In genomic region chr7:149005427-149006344, GRCh38 we compare ENCODE assay signal across 8 cellular contexts. TPM values are rescaled to one million over a fixed set of nuclear protein-coding genes. Genes with fewer than 3 reads are reported as not detected.
DNase-seq lines count a peak whose midpoint lies in the region; ATAC-seq and TF ChIP-seq lines count a peak whose summit lies in the region.

No MANE protein-coding gene starts in this region.

- intact Hi-C loops in activated CD4-positive, alpha-beta T cell treated with anti-CD3 and anti-CD28 coated beads for 36 hours (cut with DNase I, micrococcal nuclease): loop anchor here (1.0 to 5.0 kb wide), 3 partner anchors 60 to 492 kb away; partner anchors contain the start of genes ZNF786 (in 2 of the 2) and ZNF746 (in 1 of the 2)
- intact Hi-C loops in right lobe of liver (cut with DNase I): loop anchor here in 1 of 2 donors (10.0 kb wide), 1 partner anchor 89 kb away; the partner anchor contains the start of gene ZNF786

- H3K36me3 ChIP-seq in right lobe of liver: peaks cover 0 to 90% (median 49%) of the 10 kb centered on the region in 4 donors

- no peak overlapping the region for H3K27ac ChIP-seq in right lobe of liver

- POLR2A ChIA-PET in activated CD4-positive, alpha-beta T cell treated with anti-CD3 and anti-CD28 coated beads for 36 hours (lab: Charles Lee): interaction anchor here (0.6 kb wide), 1 partner anchor 60 kb away, joined by 3 read pairs; no protein-coding TSS in a partner anchor

- H3K4me3 ChIP-seq in right lobe of liver: no peak overlapping the region

- TF ChIP-seq CTCF in right lobe of liver (IDR thresholded peaks at IDR 0.05): peak; percentile 66 to 77 (median 72)

- peaks cover 2% of the 10 kb centered on the region for H3K4me1 Mint-ChIP-seq in activated CD4-positive, alpha-beta T cell treated with anti-CD3 and anti-CD28 coated beads for 36 hours

- no peaks in the 10 kb centered on the region for H3K27me3 Mint-ChIP-seq in activated CD4-positive, alpha-beta T cell treated with anti-CD3 and anti-CD28 coated beads for 36 hours

- no peak overlapping the region for H3K4me3 Mint-ChIP-seq in activated CD4-positive, alpha-beta T cell treated with anti-CD3 and anti-CD28 coated beads for 36 hours

- TF ChIP-seq POLR2A in right lobe of liver (IDR thresholded peaks at IDR 0.05): no peak

- 43% methylated on average over 3 of the region's 20 CpGs for WGBS in right lobe of liver (ENCODE audit: insufficient coverage, low coverage, low lambda C conversion rate, missing lambda C conversion rate)

- H3K4me1 ChIP-seq in right lobe of liver: no peaks in the 10 kb centered on the region

- peak; percentile 90 for ATAC-seq in activated CD4-positive, alpha-beta T cell treated with anti-CD3 and anti-CD28 coated beads for 36 hours
- ATAC-seq in right lobe of liver: peak; percentile 68 to 85 (median 76)

- no peaks in the 10 kb centered on the region for H3K27me3 ChIP-seq in right lobe of liver

- H3K27ac Mint-ChIP-seq in activated CD4-positive, alpha-beta T cell treated with anti-CD3 and anti-CD28 coated beads for 36 hours: peak overlapping the region; percentile 8

- DNase-seq in EH (ENCODE audit: low read depth) (peak; percentile 64), H4 (ENCODE audit: low spot score) (peak; percentile 34), NCI-H1092 treated with DMSO at 0.1 percent for 48 hours (lab: John Stamatoyannopoulos, UW) (peak; percentile 44), cerebellar cortex (ENCODE audit: low spot score) (peak; percentile 81), right lobe of liver (peak; percentile 76 to 83 (median 82)), DMS79 treated with DMSO at 0.1 percent for 48 hours (lab: John Stamatoyannopoulos, UW) (no peak)
- peak; percentile 90 for DNase-seq in activated CD4-positive, alpha-beta T cell treated with anti-CD3 and anti-CD28 coated beads for 36 hours
- DNase-seq in stimulated activated CD4-positive, alpha-beta T cell treated with anti-CD3 and anti-CD28 coated beads, TNF-alpha, amount 100 ng/mL, for 48 hours (ENCODE audit: low read depth in 3 of 3): peak; percentile 47 to 75 (median 72)

- peaks cover 49% of the 10 kb centered on the region for H3K36me3 Mint-ChIP-seq in activated CD4-positive, alpha-beta T cell treated with anti-CD3 and anti-CD28 coated beads for 36 hours (ENCODE audit: low read depth)

- CTCF ChIA-PET in activated CD4-positive, alpha-beta T cell treated with anti-CD3 and anti-CD28 coated beads for 36 hours (lab: Charles Lee): interaction anchor here (0.6 to 4.0 kb wide), 30 partner anchors 9 to 743 kb away, joined by 3 to 59 read pairs (median 4); partner anchors contain the start of gene PDIA4

- no peaks in the 10 kb centered on the region for H3K9me3 Mint-ChIP-seq in activated CD4-positive, alpha-beta T cell treated with anti-CD3 and anti-CD28 coated beads for 36 hours (ENCODE audit: low read depth)

- H3K9me3 ChIP-seq in right lobe of liver: no peaks in the 10 kb centered on the region

RNA-seq across cellular contexts. Expression of gene PDIA4, which starts 22.6 kb away (rescaled TPM):
- total RNA-seq in H4 (2014; rRNA removed; shearing (Covaris generic)): 307 and 318 TPM in 2 replicates
- 10 to 100 TPM; 88.3 to 90.1 TPM for total RNA-seq in activated CD4-positive, alpha-beta T cell treated with anti-CD3 and anti-CD28 coated beads for 36 hours
- 100 to 1,000 TPM; 218 to 368 (median 272) TPM for total RNA-seq in right lobe of liver
